33 cellular contexts compared by ENCODE assay signal in the genomic region with DNA sequence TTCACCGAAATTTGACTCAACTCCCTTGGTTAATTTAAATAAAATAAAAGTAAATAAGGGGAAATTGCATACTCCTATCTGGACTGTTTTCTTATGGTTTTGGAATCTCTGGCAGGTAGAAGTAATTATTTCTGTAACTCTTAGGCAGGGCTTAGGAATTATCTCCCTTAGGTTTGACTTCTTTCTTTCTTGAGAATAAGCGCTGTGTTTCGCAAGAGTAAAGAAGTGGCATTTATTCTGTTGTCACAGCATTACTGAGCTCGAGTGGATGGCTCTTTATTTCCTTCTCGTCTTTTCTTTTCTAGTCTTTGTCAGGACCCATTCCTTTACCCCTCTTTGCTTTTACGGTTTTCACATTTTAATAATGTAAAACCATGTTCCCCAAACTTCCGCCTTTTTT.
"Had no signal": no experiment of that assay in that cellular context is flagged by ENCODE, and none has a peak within 500 bp of the region (broad histone marks: within the 10 kb centered on the region; RNA-seq: fewer than 3 reads in every experiment).

No MANE protein-coding gene starts in this region.

- H3K36me3 Mint-ChIP-seq: activated naive CD4-positive, alpha-beta T cell treated with anti-CD3 and anti-CD28 coated beads, Interleukin-2, amount 10 ng/mL, durations not matched to agents 7 days and 5 days; activated naive CD8-positive, alpha-beta T cell; WTC11 had no signal

- H3K27ac Mint-ChIP-seq: activated CD4-positive, alpha-beta memory T cell treated with anti-CD3 and anti-CD28 coated beads, Interleukin-2, amount 10 ng/mL, durations not matched to agents 7 days and 5 days; activated CD4-positive, alpha-beta T cell treated with anti-CD3 and anti-CD28 coated beads, Interleukin-2, amount 10 ng/mL, durations not matched to agents 7 days and 5 days; activated naive CD4-positive, alpha-beta T cell treated with anti-CD3 and anti-CD28 coated beads, Interleukin-2, amount 10 ng/mL, durations not matched to agents 7 days and 5 days; activated naive CD8-positive, alpha-beta T cell; activated T-helper 1 cell treated with anti-CD3 and anti-CD28 coated beads, Interleukin-12 subunit alpha, Interleukin-12 subunit beta, Interleukin-2, Interleukin-4 antibody, amounts not matched to agents 30 ng/mL and 10 ng/mL and 1 ng/mL, durations not matched to agents 14 hours and 24 hours and 36 hours; effector memory CD8-positive, alpha-beta T cell; WTC11 had no signal

- H3K27me3 ChIP-seq: adrenal gland, body of pancreas, esophagus muscularis mucosa, foreskin keratinocyte, gastrocnemius medialis, heart left ventricle had no signal

- DNase-seq: activated CD4-positive, alpha-beta memory T cell treated with anti-CD3 and anti-CD28 coated beads, Interleukin-2, amount 10 ng/mL, durations not matched to agents 7 days and 5 days; activated CD4-positive, alpha-beta T cell treated with anti-CD3 and anti-CD28 coated beads for 1 hour; activated CD4-positive, alpha-beta T cell treated with anti-CD3 and anti-CD28 coated beads for 4 hours; activated CD4-positive, alpha-beta T cell treated with anti-CD3 and anti-CD28 coated beads, Interleukin-2, amount 10 ng/mL, durations not matched to agents 7 days and 5 days; activated CD4-positive, alpha-beta T cell treated with anti-CD3 and anti-CD28 coated beads, Interleukin-2, amount 50 U/mL, for 4 hours; activated CD8-positive, alpha-beta memory T cell treated with anti-CD3 and anti-CD28 coated beads, Interleukin-2, amount 50 U/mL, for 48 hours; activated gamma-delta T cell; activated naive CD4-positive, alpha-beta T cell; activated naive CD4-positive, alpha-beta T cell treated with anti-CD3 and anti-CD28 coated beads, Interleukin-2, amount 10 ng/mL, durations not matched to agents 7 days and 5 days; activated T-cell treated with anti-CD3 and anti-CD28 coated beads for 4 hours; activated T-cell treated with anti-CD3 and anti-CD28 coated beads, Interleukin-2, amount 50 U/mL, for 4 hours; adrenal gland; amygdala; aorta; body of pancreas; caudate nucleus; cortex of kidney; dermis blood vessel endothelial cell; effector CD4-positive, alpha-beta T cell; effector memory CD8-positive, alpha-beta T cell; erythroblast; foreskin keratinocyte; gastrocnemius medialis; glutamatergic neuron; heart left ventricle; T-helper 2 cell had no signal

- H3K4me1 ChIP-seq: adrenal gland, body of pancreas, esophagus muscularis mucosa, gastrocnemius medialis, heart left ventricle had no signal

- FAIRE-seq: colon, TTC549 had no signal

- H3K4me1 Mint-ChIP-seq: activated CD4-positive, alpha-beta T cell treated with anti-CD3 and anti-CD28 coated beads, Interleukin-2, amount 10 ng/mL, durations not matched to agents 7 days and 5 days; activated naive CD4-positive, alpha-beta T cell treated with anti-CD3 and anti-CD28 coated beads, Interleukin-2, amount 10 ng/mL, durations not matched to agents 7 days and 5 days; WTC11 had no signal

- H3K4me3 ChIP-seq: adrenal gland, body of pancreas, esophagus muscularis mucosa, gastrocnemius medialis, heart left ventricle had no signal

- H3K4me3 Mint-ChIP-seq: activated CD4-positive, alpha-beta memory T cell treated with anti-CD3 and anti-CD28 coated beads, Interleukin-2, amount 10 ng/mL, durations not matched to agents 7 days and 5 days; activated CD4-positive, alpha-beta T cell treated with anti-CD3 and anti-CD28 coated beads, Interleukin-2, amount 10 ng/mL, durations not matched to agents 7 days and 5 days; activated naive CD4-positive, alpha-beta T cell treated with anti-CD3 and anti-CD28 coated beads, Interleukin-2, amount 10 ng/mL, durations not matched to agents 7 days and 5 days; activated naive CD8-positive, alpha-beta T cell; activated T-cell treated with anti-CD3 and anti-CD28 coated beads, Interleukin-2, amount 50 U/mL, for 4 hours; activated T-helper 1 cell treated with anti-CD3 and anti-CD28 coated beads, Interleukin-12 subunit alpha, Interleukin-12 subunit beta, Interleukin-2, Interleukin-4 antibody, amounts not matched to agents 30 ng/mL and 10 ng/mL and 1 ng/mL, durations not matched to agents 14 hours and 24 hours and 36 hours; effector memory CD8-positive, alpha-beta T cell; WTC11 had no signal

- H3K9me3 ChIP-seq: adrenal gland, body of pancreas, esophagus muscularis mucosa, gastrocnemius medialis, heart left ventricle had no signal

- ATAC-seq: activated T-cell treated with anti-CD3 and anti-CD28 coated beads, Interleukin-2, amount 50 U/mL, for 4 hours; body of pancreas; effector memory CD8-positive, alpha-beta T cell; foreskin keratinocyte; gastrocnemius medialis; heart left ventricle; WTC11 had no signal

- H3K9me3 Mint-ChIP-seq: activated CD4-positive, alpha-beta T cell treated with anti-CD3 and anti-CD28 coated beads, Interleukin-2, amount 10 ng/mL, durations not matched to agents 7 days and 5 days; activated naive CD4-positive, alpha-beta T cell treated with anti-CD3 and anti-CD28 coated beads, Interleukin-2, amount 10 ng/mL, durations not matched to agents 7 days and 5 days; activated T-cell treated with anti-CD3 and anti-CD28 coated beads, Interleukin-2, amount 50 U/mL, for 4 hours; activated T-helper 1 cell treated with anti-CD3 and anti-CD28 coated beads, Interleukin-12 subunit alpha, Interleukin-12 subunit beta, Interleukin-2, Interleukin-4 antibody, amounts not matched to agents 30 ng/mL and 10 ng/mL and 1 ng/mL, durations not matched to agents 14 hours and 24 hours and 36 hours; effector memory CD8-positive, alpha-beta T cell; WTC11 had no signal

- H3K27me3 Mint-ChIP-seq: activated CD4-positive, alpha-beta memory T cell treated with anti-CD3 and anti-CD28 coated beads, Interleukin-2, amount 10 ng/mL, durations not matched to agents 7 days and 5 days; activated CD4-positive, alpha-beta T cell treated with anti-CD3 and anti-CD28 coated beads, Interleukin-2, amount 10 ng/mL, durations not matched to agents 7 days and 5 days; activated naive CD4-positive, alpha-beta T cell treated with anti-CD3 and anti-CD28 coated beads, Interleukin-2, amount 10 ng/mL, durations not matched to agents 7 days and 5 days; activated naive CD8-positive, alpha-beta T cell; effector memory CD8-positive, alpha-beta T cell had no signal

- H3K36me3 ChIP-seq: adrenal gland, esophagus muscularis mucosa, gastrocnemius medialis, heart left ventricle had no signal

- H3K27ac ChIP-seq: adrenal gland, body of pancreas, esophagus muscularis mucosa, foreskin keratinocyte, gastrocnemius medialis, heart left ventricle, VCaP had no signal
